8 cellular contexts compared by ENCODE assay signal in the genomic region with DNA sequence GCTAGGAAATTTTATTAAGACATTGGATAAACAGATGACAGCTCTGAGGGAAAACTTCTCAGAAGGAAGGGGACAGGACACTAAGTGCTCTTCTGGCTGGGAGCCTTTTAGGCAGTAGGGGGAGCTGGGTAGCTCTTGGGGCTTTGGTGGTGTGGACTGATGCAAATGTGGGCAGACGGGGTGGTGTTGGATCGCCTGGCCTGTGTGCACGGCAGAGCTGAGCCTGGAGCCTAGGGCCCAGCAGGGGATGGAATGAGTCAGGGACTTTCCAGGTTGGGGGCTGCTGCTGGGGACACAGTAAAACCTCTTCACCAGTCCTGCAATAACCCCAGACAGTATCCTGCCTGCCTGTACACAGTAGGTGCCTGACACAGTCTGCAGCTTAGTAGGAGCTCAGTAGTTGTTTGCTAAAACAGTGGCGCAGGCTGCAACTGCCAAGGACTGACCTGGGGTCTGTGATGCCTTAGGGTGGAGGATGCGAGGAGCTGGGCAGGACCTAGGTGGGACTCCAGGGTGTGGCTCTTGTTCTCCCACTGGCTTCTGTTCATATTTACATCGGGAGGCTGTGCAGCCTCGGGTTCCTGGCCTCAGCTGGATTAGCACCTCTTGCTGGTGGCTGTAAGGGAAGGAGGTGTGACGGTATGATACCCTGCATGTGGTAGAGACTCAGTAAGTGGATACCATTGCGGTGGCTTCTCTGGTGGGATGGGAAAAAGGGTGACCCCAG.
DNase-seq lines count a peak whose midpoint lies in the region; ATAC-seq and TF ChIP-seq lines count a peak whose summit lies in the region.

No MANE protein-coding gene starts in this region.

- no peaks in the 10 kb centered on the region for H3K27me3 ChIP-seq in duodenal mucosa (ENCODE audit: control insufficient read depth in 1 of 2, insufficient read depth in 2 of 2, low read length in 2 of 2)

- peak overlapping the region; percentile 57 for H3K4me3 Mint-ChIP-seq in mesothelial cell of epicardium

- DNase-seq in AG20443 (ENCODE audit: low spot score) (peak; percentile 75), NCI-H446 treated with DMSO at 0.1 percent for 48 hours (lab: John Stamatoyannopoulos, UW) (peak; percentile 32), mesothelial cell of epicardium (ENCODE audit: low spot score in 2 of 2, unreplicated experiment in 2 of 2) (no peak), NCI-H2227 treated with DMSO at 0.1 percent for 48 hours (lab: John Stamatoyannopoulos, UW) (no peak)
- DNase-seq in activated effector memory CD4-positive, alpha-beta T cell treated with anti-CD3 and anti-CD28 coated beads, Interleukin-2, amount 50 U/mL, for 16 hours, result no peak

- H3K9me3 Mint-ChIP-seq in mesothelial cell of epicardium, result no peaks in the 10 kb centered on the region

- TF ChIP-seq CTCF in mesothelial cell of epicardium (IDR thresholded peaks at IDR 0.05; ENCODE audit: unreplicated experiment), result no peak

- peaks cover 47% of the 10 kb centered on the region for H3K4me1 Mint-ChIP-seq in mesothelial cell of epicardium

- ATAC-seq in GM19328 (IDR thresholded peaks at IDR 0.05; ENCODE audit: unreplicated experiment) (peak; percentile 71), HG02623 (IDR thresholded peaks at IDR 0.05; ENCODE audit: unreplicated experiment) (no peak)

- H3K4me3 ChIP-seq in duodenal mucosa (ENCODE audit: low read depth in 1 of 2, low read length in 2 of 2), result peak overlapping the region in 1 of 2 donors; percentile 54

- H3K27me3 Mint-ChIP-seq in mesothelial cell of epicardium (ENCODE audit: low read depth), result peaks cover 2% of the 10 kb centered on the region

- H3K36me3 ChIP-seq in duodenal mucosa (ENCODE audit: control insufficient read depth in 1 of 2, insufficient read depth in 2 of 2, low read length in 2 of 2), result no peaks in the 10 kb centered on the region

- no peak overlapping the region for H3K27ac Mint-ChIP-seq in mesothelial cell of epicardium

- no peaks in the 10 kb centered on the region for H3K9me3 ChIP-seq in duodenal mucosa (ENCODE audit: control insufficient read depth in 1 of 2, low read length in 2 of 2)

- peak overlapping the region; percentile 72 for H3K27ac ChIP-seq in duodenal mucosa (ENCODE audit: low read depth, low read length)

- no peaks in the 10 kb centered on the region for H3K36me3 Mint-ChIP-seq in mesothelial cell of epicardium

- H3K9ac ChIP-seq in duodenal mucosa (ENCODE audit: low read depth in 1 of 2, low read length in 2 of 2), result peak overlapping the region; percentile 53 to 70

- H3K4me1 ChIP-seq in duodenal mucosa (ENCODE audit: control insufficient read depth in 1 of 2, insufficient read depth in 2 of 2, low read length in 2 of 2), result peaks cover 76 to 80% of the 10 kb centered on the region in 2 donors

Comparison
In these comparisons a context has a peak if more than half of its experiments do, and no peak if none do; other contexts are left out.
1. DNase-seq: peak in AG20443 (single experiment) and NCI-H446 treated with DMSO at 0.1 percent for 48 hours (single experiment); none in mesothelial cell of epicardium (0 of 2), activated effector memory CD4-positive, alpha-beta T cell treated with anti-CD3 and anti-CD28 coated beads, Interleukin-2, amount 50 U/mL, for 16 hours (single experiment) and NCI-H2227 treated with DMSO at 0.1 percent for 48 hours (single experiment).